ENCODE assay signal across 28 cellular contexts in genomic region chr14:57818511-57818910, GRCh38. TPM values are rescaled to one million over a fixed set of nuclear protein-coding genes. Genes with fewer than 3 reads are reported as not detected.
"Had no signal": no experiment of that assay in that cellular context is flagged by ENCODE, and none has a peak within 500 bp of the region (broad histone marks: within the 10 kb centered on the region; RNA-seq: fewer than 3 reads in every experiment).

No MANE protein-coding gene starts in this region.

- DNase-seq: activated B cell treated with CpG ODN at 0.5 μM for 24 hours; activated CD4-positive, alpha-beta T cell treated with anti-CD3 and anti-CD28 coated beads for 1 hour; activated CD4-positive, alpha-beta T cell treated with anti-CD3 and anti-CD28 coated beads, Interleukin-2, amount 10 ng/mL, durations not matched to agents 24 days and 14 days; activated CD4-positive, alpha-beta T cell treated with anti-CD3 and anti-CD28 coated beads, Interleukin-2, amount 50 U/mL, for 48 hours; activated CD8-positive, alpha-beta memory T cell treated with anti-CD3 and anti-CD28 coated beads, Interleukin-2, amount 10 ng/mL, durations not matched to agents 7 days and 5 days; activated effector memory CD4-positive, alpha-beta T cell treated with Interleukin-2 at 50 U/mL for 16 hours; activated naive CD4-positive, alpha-beta T cell; activated T-cell treated with anti-CD3 and anti-CD28 coated beads, Interleukin-2, amount 50 U/mL, for 24 hours; aorta; central memory CD4-positive, alpha-beta T cell; KG1; NCI-H1092; NCI-H2029; NCI-H2107; NCI-H2171 treated with DMSO at 0.1 percent for 48 hours; NCI-H226; NCI-H526; NCI-H82; SHP77 treated with DMSO at 0.1 percent for 48 hours; T-helper 17 cell; T-helper 9 cell had no signal

- FAIRE-seq: bronchial epithelial cell, RCC 7860 had no signal

- ATAC-seq: activated CD8-positive, alpha-beta memory T cell treated with anti-CD3 and anti-CD28 coated beads, Interleukin-2, amount 10 ng/mL, durations not matched to agents 7 days and 5 days; T-helper 17 cell had no signal

RNA-seq across cellular contexts. Expression of gene SLC35F4, which starts 47.4 kb away (rescaled TPM):
- total RNA-seq: activated B cell treated with CpG ODN at 0.5 μM for 24 hours; activated CD4-positive, alpha-beta T cell treated with anti-CD3 and anti-CD28 coated beads, Interleukin-2, amount 10 ng/mL, durations not matched to agents 24 days and 14 days; activated CD8-positive, alpha-beta memory T cell treated with anti-CD3 and anti-CD28 coated beads, Interleukin-2, amount 10 ng/mL, durations not matched to agents 7 days and 5 days; activated T-helper 1 cell treated with anti-CD3 and anti-CD28 coated beads, Interleukin-12 subunit alpha, Interleukin-12 subunit beta, Interleukin-2, Interleukin-4 antibody, amounts not matched to agents 30 ng/mL and 10 ng/mL and 1 ng/mL, durations not matched to agents 14 hours and 24 hours and 36 hours; aorta; bronchial epithelial cell; LHCN-M2; MCF 10A; NCI-H460; SK-MEL-5; T-helper 17 cell had no signal
